Comparison of ENCODE assay signal across 1 cellular context in the genomic region with DNA sequence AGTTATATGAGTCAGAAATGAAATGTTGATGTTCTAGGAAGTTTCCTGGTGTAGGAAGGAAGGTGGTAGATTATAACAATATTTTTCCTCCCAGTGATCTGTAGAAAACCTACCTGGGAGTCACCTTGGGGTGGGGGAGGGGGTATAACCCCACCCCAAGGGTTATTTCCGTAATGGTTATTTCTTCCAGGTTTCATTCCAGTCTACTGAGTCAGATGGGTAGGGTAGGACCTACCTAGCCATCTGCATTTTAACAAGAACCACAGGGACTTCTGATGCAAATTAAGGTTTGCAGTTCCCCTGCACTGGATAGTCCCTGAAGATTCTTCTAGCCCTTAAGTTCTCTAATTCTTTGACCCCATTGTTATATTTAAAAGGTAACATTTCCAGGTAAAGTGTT.
TF ChIP-seq lines count a peak whose summit lies in the region.

No MANE protein-coding gene starts in this region.

TF ChIP-seq in GM23338, 12 proteins besides CTCF, POLR2A, EP300 and RAD21 (continued from another document):
- TF ChIP-seq, protein P1, sequence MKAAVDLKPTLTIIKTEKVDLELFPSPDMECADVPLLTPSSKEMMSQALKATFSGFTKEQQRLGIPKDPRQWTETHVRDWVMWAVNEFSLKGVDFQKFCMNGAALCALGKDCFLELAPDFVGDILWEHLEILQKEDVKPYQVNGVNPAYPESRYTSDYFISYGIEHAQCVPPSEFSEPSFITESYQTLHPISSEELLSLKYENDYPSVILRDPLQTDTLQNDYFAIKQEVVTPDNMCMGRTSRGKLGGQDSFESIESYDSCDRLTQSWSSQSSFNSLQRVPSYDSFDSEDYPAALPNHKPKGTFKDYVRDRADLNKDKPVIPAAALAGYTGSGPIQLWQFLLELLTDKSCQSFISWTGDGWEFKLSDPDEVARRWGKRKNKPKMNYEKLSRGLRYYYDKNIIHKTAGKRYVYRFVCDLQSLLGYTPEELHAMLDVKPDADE (IDR thresholded peaks at IDR 0.05): no peak
- TF ChIP-seq ZNF114 (CRISPR knock-in tag; IDR thresholded peaks at IDR 0.05) (no peak), EZH2phosphoT487 (IDR thresholded peaks at IDR 0.05; ENCODE audit: unreplicated experiment) (no peak), CREB1 (CRISPR knock-in tag; IDR thresholded peaks at IDR 0.05; ENCODE audit: low read depth) (no peak), EZH2 (IDR thresholded peaks at IDR 0.05; ENCODE audit: low read depth, unreplicated experiment) (no peak), ZNF331 (CRISPR knock-in tag; IDR thresholded peaks at IDR 0.05; ENCODE audit: low read depth) (no peak)
- TF ChIP-seq, protein P2, sequence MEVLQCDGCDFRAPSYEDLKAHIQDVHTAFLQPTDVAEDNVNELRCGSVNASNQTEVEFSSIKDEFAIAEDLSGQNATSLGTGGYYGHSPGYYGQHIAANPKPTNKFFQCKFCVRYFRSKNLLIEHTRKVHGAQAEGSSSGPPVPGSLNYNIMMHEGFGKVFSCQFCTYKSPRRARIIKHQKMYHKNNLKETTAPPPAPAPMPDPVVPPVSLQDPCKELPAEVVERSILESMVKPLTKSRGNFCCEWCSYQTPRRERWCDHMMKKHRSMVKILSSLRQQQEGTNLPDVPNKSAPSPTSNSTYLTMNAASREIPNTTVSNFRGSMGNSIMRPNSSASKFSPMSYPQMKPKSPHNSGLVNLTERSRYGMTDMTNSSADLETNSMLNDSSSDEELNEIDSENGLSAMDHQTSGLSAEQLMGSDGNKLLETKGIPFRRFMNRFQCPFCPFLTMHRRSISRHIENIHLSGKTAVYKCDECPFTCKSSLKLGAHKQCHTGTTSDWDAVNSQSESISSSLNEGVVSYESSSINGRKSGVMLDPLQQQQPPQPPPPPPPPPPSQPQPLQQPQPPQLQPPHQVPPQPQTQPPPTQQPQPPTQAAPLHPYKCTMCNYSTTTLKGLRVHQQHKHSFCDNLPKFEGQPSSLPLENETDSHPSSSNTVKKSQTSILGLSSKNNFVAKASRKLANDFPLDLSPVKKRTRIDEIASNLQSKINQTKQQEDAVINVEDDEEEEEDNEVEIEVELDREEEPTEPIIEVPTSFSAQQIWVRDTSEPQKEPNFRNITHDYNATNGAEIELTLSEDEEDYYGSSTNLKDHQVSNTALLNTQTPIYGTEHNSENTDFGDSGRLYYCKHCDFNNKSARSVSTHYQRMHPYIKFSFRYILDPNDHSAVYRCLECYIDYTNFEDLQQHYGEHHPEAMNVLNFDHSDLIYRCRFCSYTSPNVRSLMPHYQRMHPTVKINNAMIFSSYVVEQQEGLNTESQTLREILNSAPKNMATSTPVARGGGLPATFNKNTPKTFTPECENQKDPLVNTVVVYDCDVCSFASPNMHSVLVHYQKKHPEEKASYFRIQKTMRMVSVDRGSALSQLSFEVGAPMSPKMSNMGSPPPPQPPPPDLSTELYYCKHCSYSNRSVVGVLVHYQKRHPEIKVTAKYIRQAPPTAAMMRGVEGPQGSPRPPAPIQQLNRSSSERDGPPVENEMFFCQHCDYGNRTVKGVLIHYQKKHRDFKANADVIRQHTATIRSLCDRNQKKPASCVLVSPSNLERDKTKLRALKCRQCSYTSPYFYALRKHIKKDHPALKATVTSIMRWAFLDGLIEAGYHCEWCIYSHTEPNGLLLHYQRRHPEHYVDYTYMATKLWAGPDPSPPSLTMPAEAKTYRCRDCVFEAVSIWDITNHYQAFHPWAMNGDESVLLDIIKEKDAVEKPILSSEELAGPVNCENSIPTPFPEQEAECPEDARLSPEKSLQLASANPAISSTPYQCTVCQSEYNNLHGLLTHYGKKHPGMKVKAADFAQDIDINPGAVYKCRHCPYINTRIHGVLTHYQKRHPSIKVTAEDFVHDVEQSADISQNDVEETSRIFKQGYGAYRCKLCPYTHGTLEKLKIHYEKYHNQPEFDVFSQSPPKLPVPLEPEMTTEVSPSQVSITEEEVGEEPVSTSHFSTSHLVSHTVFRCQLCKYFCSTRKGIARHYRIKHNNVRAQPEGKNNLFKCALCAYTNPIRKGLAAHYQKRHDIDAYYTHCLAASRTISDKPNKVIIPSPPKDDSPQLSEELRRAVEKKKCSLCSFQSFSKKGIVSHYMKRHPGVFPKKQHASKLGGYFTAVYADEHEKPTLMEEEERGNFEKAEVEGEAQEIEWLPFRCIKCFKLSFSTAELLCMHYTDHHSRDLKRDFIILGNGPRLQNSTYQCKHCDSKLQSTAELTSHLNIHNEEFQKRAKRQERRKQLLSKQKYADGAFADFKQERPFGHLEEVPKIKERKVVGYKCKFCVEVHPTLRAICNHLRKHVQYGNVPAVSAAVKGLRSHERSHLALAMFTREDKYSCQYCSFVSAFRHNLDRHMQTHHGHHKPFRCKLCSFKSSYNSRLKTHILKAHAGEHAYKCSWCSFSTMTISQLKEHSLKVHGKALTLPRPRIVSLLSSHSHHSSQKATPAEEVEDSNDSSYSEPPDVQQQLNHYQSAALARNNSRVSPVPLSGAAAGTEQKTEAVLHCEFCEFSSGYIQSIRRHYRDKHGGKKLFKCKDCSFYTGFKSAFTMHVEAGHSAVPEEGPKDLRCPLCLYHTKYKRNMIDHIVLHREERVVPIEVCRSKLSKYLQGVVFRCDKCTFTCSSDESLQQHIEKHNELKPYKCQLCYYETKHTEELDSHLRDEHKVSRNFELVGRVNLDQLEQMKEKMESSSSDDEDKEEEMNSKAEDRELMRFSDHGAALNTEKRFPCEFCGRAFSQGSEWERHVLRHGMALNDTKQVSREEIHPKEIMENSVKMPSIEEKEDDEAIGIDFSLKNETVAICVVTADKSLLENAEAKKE (CRISPR knock-in tag; IDR thresholded peaks at IDR 0.05): no peak; the same call in 1 of the 2 replicates
